ENCODE assay signal across 12 cellular contexts in the genomic region with DNA sequence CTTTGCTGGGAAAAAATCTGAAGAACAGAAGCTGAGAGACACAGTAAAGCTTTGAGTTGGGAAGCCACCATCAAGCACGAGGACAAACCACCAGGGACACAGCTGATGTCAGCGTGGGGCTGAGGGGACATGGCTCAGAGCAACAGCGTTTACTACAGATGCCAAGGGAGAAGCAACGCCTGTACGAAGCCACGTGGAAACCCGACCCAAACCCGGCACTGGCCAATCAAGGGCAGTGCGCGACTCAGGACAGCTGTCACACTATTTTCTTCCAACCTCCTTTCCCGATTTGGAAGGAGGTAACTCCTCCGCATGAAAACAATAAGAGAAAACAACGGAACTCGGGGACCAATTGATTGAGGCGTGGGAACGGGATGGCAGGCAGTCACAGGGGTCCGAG. TPM values are rescaled to one million over a fixed set of nuclear protein-coding genes. Genes with fewer than 3 reads are reported as not detected.
"Had no signal": no experiment of that assay in that cellular context is flagged by ENCODE, and none has a peak within 500 bp of the region (broad histone marks: within the 10 kb centered on the region; RNA-seq: fewer than 3 reads in every experiment).

No MANE protein-coding gene starts in this region.

- DNase-seq: activated naive CD4-positive, alpha-beta T cell; erythroblast; left cardiac atrium; T-helper 9 cell had no signal

- H3K36me3 ChIP-seq: thoracic aorta had no signal

- H2AFZ ChIP-seq: hepatocyte had no signal

- ATAC-seq: left cardiac atrium; natural killer cell treated with Interleukin-12 subunit alpha and Interleukin-12 subunit beta and Interleukin-15 and Interleukin-18, amount 100 ng/mL, for 72 hours had no signal

- H3K4me3 ChIP-seq: hepatocyte, thoracic aorta had no signal

- H3K9me3 ChIP-seq: thoracic aorta had no signal

- H3K4me2 ChIP-seq: hepatocyte had no signal

- H3K27ac ChIP-seq: hepatocyte, thoracic aorta had no signal

- H3K79me2 ChIP-seq: hepatocyte had no signal

RNA-seq across cellular contexts. Expression of a gene that starts 20.2 kb away (rescaled TPM):
- total RNA-seq: activated T-helper 1 cell treated with anti-CD3 and anti-CD28 coated beads, Interleukin-12 subunit alpha, Interleukin-12 subunit beta, Interleukin-2, Interleukin-4 antibody, amounts not matched to agents 30 ng/mL and 10 ng/mL and 1 ng/mL, durations not matched to agents 14 hours and 24 hours and 36 hours; left cardiac atrium; lung microvascular endothelial cell; mononuclear cell; natural killer cell treated with Interleukin-12 subunit alpha and Interleukin-12 subunit beta and Interleukin-15 and Interleukin-18, amount 100 ng/mL, for 72 hours; osteoblast; pulmonary artery endothelial cell; thoracic aorta had no signal
